Comparison of ENCODE assay signal across 1 cellular context in the genomic region with DNA sequence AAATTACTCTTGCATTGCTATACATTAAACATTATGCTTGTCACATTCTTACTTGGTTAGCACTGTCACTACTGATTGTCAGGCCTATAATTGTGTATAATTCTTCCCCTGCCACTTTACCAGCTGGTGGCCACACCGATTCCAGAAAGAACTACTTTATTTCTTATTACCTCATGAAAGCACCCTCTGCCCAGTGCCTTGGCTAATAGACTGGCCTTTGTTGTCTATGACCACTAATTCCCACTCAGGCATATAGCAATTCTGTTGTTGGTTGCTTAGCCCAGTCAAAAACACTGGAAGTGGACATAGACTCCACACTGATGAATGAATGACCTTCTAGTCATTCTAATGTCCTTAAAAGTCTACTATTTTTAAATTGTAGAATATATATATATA.
TF ChIP-seq lines count a peak whose summit lies in the region.

No MANE protein-coding gene starts in this region.

TF ChIP-seq in GM12878, 131 proteins besides CTCF, POLR2A, EP300 and RAD21:
- TF ChIP-seq, protein P1, sequence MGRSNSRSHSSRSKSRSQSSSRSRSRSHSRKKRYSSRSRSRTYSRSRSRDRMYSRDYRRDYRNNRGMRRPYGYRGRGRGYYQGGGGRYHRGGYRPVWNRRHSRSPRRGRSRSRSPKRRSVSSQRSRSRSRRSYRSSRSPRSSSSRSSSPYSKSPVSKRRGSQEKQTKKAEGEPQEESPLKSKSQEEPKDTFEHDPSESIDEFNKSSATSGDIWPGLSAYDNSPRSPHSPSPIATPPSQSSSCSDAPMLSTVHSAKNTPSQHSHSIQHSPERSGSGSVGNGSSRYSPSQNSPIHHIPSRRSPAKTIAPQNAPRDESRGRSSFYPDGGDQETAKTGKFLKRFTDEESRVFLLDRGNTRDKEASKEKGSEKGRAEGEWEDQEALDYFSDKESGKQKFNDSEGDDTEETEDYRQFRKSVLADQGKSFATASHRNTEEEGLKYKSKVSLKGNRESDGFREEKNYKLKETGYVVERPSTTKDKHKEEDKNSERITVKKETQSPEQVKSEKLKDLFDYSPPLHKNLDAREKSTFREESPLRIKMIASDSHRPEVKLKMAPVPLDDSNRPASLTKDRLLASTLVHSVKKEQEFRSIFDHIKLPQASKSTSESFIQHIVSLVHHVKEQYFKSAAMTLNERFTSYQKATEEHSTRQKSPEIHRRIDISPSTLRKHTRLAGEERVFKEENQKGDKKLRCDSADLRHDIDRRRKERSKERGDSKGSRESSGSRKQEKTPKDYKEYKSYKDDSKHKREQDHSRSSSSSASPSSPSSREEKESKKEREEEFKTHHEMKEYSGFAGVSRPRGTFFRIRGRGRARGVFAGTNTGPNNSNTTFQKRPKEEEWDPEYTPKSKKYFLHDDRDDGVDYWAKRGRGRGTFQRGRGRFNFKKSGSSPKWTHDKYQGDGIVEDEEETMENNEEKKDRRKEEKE (IDR thresholded peaks at IDR 0.05): no peak
- TF ChIP-seq WRNIP1 (IDR thresholded peaks at IDR 0.05; ENCODE audit: borderline replicate concordance, low read depth, low read length) (peak; percentile 57; the same call in 1 of the 2 replicates), POU2F2 (IDR thresholded peaks at IDR 0.05; ENCODE audit: borderline replicate concordance, low read depth, low read length) (peak; percentile 36; the same call in 1 of the 3 replicates), POLR2AphosphoS5 (IDR thresholded peaks at IDR 0.05; ENCODE audit: low read length) (peak; percentile 85), NFYA (IDR thresholded peaks at IDR 0.05; ENCODE audit: borderline replicate concordance, low read depth, low read length) (no peak), PML (IDR thresholded peaks at IDR 0.05; ENCODE audit: low read length) (no peak), PAX5 (IDR thresholded peaks at IDR 0.05; ENCODE audit: borderline replicate concordance, low read depth, low read length) (no peak), BCL11A (IDR thresholded peaks at IDR 0.05; ENCODE audit: low read depth, low read length) (no peak), CBFB (IDR thresholded peaks at IDR 0.05; ENCODE audit: low read depth) (no peak), TCF12 (IDR thresholded peaks at IDR 0.05; ENCODE audit: low read depth, low read length) (no peak), SMAD5 (IDR thresholded peaks at IDR 0.05; ENCODE audit: low read depth) (peak; percentile 14; the same call in 1 of the 2 replicates)
- TF ChIP-seq, protein P2, sequence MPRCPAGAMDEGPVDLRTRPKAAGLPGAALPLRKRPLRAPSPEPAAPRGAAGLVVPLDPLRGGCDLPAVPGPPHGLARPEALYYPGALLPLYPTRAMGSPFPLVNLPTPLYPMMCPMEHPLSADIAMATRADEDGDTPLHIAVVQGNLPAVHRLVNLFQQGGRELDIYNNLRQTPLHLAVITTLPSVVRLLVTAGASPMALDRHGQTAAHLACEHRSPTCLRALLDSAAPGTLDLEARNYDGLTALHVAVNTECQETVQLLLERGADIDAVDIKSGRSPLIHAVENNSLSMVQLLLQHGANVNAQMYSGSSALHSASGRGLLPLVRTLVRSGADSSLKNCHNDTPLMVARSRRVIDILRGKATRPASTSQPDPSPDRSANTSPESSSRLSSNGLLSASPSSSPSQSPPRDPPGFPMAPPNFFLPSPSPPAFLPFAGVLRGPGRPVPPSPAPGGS (IDR thresholded peaks at IDR 0.05; ENCODE audit: borderline replicate concordance, insufficient read depth, low read depth, low read length, poor library complexity, severe bottlenecking): peak; percentile 63
- TF ChIP-seq, protein P3, sequence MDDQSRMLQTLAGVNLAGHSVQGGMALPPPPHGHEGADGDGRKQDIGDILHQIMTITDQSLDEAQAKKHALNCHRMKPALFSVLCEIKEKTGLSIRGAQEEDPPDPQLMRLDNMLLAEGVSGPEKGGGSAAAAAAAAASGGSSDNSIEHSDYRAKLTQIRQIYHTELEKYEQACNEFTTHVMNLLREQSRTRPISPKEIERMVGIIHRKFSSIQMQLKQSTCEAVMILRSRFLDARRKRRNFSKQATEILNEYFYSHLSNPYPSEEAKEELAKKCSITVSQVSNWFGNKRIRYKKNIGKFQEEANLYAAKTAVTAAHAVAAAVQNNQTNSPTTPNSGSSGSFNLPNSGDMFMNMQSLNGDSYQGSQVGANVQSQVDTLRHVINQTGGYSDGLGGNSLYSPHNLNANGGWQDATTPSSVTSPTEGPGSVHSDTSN (IDR thresholded peaks at IDR 0.05; ENCODE audit: insufficient replicate concordance, low read depth, low read length): no peak
